Comparison of ENCODE assay signal across 1 cellular context in the genomic region with DNA sequence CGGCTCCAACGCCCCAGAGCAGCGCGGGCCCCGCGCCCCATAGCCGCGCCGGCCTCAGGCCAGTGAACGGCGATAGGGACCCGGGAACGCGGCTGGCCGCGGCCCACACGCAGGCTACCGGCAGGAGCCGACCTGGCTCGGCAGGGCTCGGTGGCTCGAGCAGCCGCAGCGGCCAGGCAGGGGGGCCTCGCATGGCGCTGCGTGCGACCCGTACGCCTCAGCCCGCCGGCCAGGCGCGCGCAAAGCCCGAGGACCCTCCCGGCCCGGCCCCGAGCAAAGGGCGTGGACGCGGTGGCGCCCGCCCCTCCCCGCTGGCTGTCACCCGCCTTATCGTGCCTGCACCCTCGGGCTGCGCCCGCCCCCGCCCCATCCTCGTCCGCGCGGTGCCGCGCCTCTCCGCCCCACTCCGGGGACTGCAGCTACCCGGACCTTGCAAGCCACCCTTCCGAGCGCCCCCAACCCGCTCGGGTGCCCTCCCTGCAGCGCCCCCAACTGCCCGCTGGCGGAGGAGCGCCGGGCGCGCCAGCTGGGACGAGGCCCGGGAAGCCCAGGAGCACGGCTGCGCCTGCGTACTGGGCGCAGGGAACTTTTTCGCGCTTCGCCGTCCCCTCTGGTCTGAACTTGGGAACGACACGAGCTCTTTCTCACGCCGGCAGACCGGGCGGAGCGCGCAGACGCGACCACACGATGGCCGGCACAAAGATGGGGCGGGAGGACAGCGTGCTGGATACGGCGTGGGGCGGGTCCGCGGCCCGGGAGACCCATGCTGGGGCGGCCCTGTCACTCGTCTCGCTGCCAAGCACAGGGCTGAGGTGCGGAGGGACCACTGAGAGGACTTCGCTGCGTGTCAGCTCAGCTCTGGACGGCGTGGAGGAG.
TF ChIP-seq lines count a peak whose summit lies in the region.

TSS of gene ABCB10 (minus strand) at position 248 of the 876 bp plus-strand sequence. CDS start at position 193, 55 bp downstream.

TF ChIP-seq in HepG2, 621 proteins besides CTCF, POLR2A, EP300 and RAD21 (continued from another document and continues in another):
- TF ChIP-seq ZBTB2 (CRISPR knock-in tag; IDR thresholded peaks at IDR 0.05; ENCODE audit: low read depth) (peak; percentile 92), KDM4B (CRISPR knock-in tag; IDR thresholded peaks at IDR 0.05) (peak; percentile 60), RXRA (CRISPR knock-in tag; IDR thresholded peaks at IDR 0.05) (peak; percentile 69), ZBTB21 (CRISPR knock-in tag; IDR thresholded peaks at IDR 0.05) (no peak), ZFP82 (CRISPR knock-in tag; IDR thresholded peaks at IDR 0.05; ENCODE audit: borderline replicate concordance) (no peak), ZNF274 (CRISPR knock-in tag; IDR thresholded peaks at IDR 0.05) (peak; percentile 72), TFDP1 (CRISPR knock-in tag; IDR thresholded peaks at IDR 0.05; ENCODE audit: borderline replicate concordance) (peak; percentile 93), NONO (IDR thresholded peaks at IDR 0.05) (no peak), NONO (CRISPR knock-in tag; conservative IDR thresholded peaks at IDR 0.05) (peak; percentile 99), ZNF282 (IDR thresholded peaks at IDR 0.05; ENCODE audit: partially characterized antibody) (no peak), JUN (CRISPR knock-in tag; IDR thresholded peaks at IDR 0.05) (peak; percentile 49; the same call in 1 of the 2 replicates), ZNF318 (CRISPR knock-in tag; IDR thresholded peaks at IDR 0.05) (peak; percentile 59; the same call in 1 of the 2 replicates), SALL1 (CRISPR knock-in tag; IDR thresholded peaks at IDR 0.05) (peak; percentile 86), HMG20A (CRISPR knock-in tag; IDR thresholded peaks at IDR 0.05; ENCODE audit: borderline replicate concordance) (peak; percentile 23; the same call in 1 of the 2 replicates), KLF11 (CRISPR knock-in tag; IDR thresholded peaks at IDR 0.05) (no peak), PRPF4 (IDR thresholded peaks at IDR 0.05; ENCODE audit: low read depth, low read length, poor library complexity, severe bottlenecking) (no peak), NCOR1 (IDR thresholded peaks at IDR 0.05; ENCODE audit: borderline replicate concordance, low read length) (no peak), ZNF101 (CRISPR knock-in tag; IDR thresholded peaks at IDR 0.05; ENCODE audit: borderline replicate concordance, low read depth) (no peak), ZNF546 (CRISPR knock-in tag; conservative IDR thresholded peaks at IDR 0.05) (0 out of 2 replicates have a peak, but pooled peaks have one; percentile 23), NR1H2 (CRISPR knock-in tag; IDR thresholded peaks at IDR 0.05; ENCODE audit: borderline replicate concordance, low read depth) (peak; percentile 23; the same call in 1 of the 2 replicates), ZNF326 (CRISPR knock-in tag; IDR thresholded peaks at IDR 0.05; ENCODE audit: borderline replicate concordance) (no peak), ZNF460 (CRISPR knock-in tag; IDR thresholded peaks at IDR 0.05; ENCODE audit: borderline replicate concordance) (no peak), ZNF331 (CRISPR knock-in tag; IDR thresholded peaks at IDR 0.05) (peak; percentile 44; the same call in 1 of the 2 replicates), KAT7 (CRISPR knock-in tag; IDR thresholded peaks at IDR 0.05; ENCODE audit: borderline replicate concordance) (peak; percentile 82; the same call in 1 of the 2 replicates), ZNF432 (CRISPR knock-in tag; IDR thresholded peaks at IDR 0.05; ENCODE audit: borderline replicate concordance) (no peak), ZKSCAN8 (CRISPR knock-in tag; IDR thresholded peaks at IDR 0.05; ENCODE audit: borderline replicate concordance) (no peak; the same call in 1 of the 2 replicates), ZFP41 (CRISPR knock-in tag; IDR thresholded peaks at IDR 0.05; ENCODE audit: borderline replicate concordance) (no peak), ZBTB7A (CRISPR knock-in tag; IDR thresholded peaks at IDR 0.05) (peak; percentile 90; the same call in 1 of the 2 replicates), AKAP8 (CRISPR knock-in tag; IDR thresholded peaks at IDR 0.05) (0 out of 2 replicates have a peak, but pooled peaks have one; percentile 56), ESRRA (CRISPR knock-in tag; IDR thresholded peaks at IDR 0.05; ENCODE audit: low read depth) (peak; percentile 60; the same call in 1 of the 2 replicates), ZNF18 (CRISPR knock-in tag; IDR thresholded peaks at IDR 0.05; ENCODE audit: insufficient replicate concordance) (peak; percentile 77), HDAC2 (CRISPR knock-in tag; IDR thresholded peaks at IDR 0.05) (no peak; the same call in 1 of the 2 replicates), MED13 (CRISPR knock-in tag; IDR thresholded peaks at IDR 0.05) (peak; percentile 77; the same call in 1 of the 2 replicates), ZNF235 (CRISPR knock-in tag; IDR thresholded peaks at IDR 0.05; ENCODE audit: borderline replicate concordance) (peak; percentile 69), ZNF30 (CRISPR knock-in tag; IDR thresholded peaks at IDR 0.05) (no peak), ZNF746 (CRISPR knock-in tag; IDR thresholded peaks at IDR 0.05) (peak; percentile 83), AHR (CRISPR knock-in tag; IDR thresholded peaks at IDR 0.05) (peak; percentile 41; the same call in 1 of the 2 replicates), ATRX (CRISPR knock-in tag; IDR thresholded peaks at IDR 0.05; ENCODE audit: borderline replicate concordance) (no peak), ZNF263 (CRISPR knock-in tag; IDR thresholded peaks at IDR 0.05) (peak; percentile 85), SP4 (CRISPR knock-in tag; IDR thresholded peaks at IDR 0.05) (peak; percentile 81)
- TF ChIP-seq, protein P1, sequence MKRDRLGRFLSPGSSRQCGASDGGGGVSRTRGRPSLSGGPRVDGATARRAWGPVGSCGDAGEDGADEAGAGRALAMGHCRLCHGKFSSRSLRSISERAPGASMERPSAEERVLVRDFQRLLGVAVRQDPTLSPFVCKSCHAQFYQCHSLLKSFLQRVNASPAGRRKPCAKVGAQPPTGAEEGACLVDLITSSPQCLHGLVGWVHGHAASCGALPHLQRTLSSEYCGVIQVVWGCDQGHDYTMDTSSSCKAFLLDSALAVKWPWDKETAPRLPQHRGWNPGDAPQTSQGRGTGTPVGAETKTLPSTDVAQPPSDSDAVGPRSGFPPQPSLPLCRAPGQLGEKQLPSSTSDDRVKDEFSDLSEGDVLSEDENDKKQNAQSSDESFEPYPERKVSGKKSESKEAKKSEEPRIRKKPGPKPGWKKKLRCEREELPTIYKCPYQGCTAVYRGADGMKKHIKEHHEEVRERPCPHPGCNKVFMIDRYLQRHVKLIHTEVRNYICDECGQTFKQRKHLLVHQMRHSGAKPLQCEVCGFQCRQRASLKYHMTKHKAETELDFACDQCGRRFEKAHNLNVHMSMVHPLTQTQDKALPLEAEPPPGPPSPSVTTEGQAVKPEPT (CRISPR knock-in tag; IDR thresholded peaks at IDR 0.05; ENCODE audit: low read depth), result peak; percentile 76; the same call in 1 of the 2 replicates
- TF ChIP-seq, protein P2, sequence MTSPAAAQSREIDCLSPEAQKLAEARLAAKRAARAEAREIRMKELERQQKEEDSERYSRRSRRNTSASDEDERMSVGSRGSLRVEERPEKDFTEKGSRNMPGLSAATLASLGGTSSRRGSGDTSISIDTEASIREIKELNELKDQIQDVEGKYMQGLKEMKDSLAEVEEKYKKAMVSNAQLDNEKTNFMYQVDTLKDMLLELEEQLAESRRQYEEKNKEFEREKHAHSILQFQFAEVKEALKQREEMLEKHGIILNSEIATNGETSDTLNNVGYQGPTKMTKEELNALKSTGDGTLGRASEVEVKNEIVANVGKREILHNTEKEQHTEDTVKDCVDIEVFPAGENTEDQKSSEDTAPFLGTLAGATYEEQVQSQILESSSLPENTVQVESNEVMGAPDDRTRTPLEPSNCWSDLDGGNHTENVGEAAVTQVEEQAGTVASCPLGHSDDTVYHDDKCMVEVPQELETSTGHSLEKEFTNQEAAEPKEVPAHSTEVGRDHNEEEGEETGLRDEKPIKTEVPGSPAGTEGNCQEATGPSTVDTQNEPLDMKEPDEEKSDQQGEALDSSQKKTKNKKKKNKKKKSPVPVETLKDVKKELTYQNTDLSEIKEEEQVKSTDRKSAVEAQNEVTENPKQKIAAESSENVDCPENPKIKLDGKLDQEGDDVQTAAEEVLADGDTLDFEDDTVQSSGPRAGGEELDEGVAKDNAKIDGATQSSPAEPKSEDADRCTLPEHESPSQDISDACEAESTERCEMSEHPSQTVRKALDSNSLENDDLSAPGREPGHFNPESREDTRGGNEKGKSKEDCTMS (CRISPR knock-in tag; conservative IDR thresholded peaks at IDR 0.05), result no peak
- TF ChIP-seq, protein P3, sequence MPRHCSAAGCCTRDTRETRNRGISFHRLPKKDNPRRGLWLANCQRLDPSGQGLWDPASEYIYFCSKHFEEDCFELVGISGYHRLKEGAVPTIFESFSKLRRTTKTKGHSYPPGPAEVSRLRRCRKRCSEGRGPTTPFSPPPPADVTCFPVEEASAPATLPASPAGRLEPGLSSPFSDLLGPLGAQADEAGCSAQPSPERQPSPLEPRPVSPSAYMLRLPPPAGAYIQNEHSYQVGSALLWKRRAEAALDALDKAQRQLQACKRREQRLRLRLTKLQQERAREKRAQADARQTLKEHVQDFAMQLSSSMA (CRISPR knock-in tag; IDR thresholded peaks at IDR 0.05), result 0 out of 2 replicates have a peak, but pooled peaks have one; percentile 19
